ENCODE assay signal across 1 cellular context in the genomic region with DNA sequence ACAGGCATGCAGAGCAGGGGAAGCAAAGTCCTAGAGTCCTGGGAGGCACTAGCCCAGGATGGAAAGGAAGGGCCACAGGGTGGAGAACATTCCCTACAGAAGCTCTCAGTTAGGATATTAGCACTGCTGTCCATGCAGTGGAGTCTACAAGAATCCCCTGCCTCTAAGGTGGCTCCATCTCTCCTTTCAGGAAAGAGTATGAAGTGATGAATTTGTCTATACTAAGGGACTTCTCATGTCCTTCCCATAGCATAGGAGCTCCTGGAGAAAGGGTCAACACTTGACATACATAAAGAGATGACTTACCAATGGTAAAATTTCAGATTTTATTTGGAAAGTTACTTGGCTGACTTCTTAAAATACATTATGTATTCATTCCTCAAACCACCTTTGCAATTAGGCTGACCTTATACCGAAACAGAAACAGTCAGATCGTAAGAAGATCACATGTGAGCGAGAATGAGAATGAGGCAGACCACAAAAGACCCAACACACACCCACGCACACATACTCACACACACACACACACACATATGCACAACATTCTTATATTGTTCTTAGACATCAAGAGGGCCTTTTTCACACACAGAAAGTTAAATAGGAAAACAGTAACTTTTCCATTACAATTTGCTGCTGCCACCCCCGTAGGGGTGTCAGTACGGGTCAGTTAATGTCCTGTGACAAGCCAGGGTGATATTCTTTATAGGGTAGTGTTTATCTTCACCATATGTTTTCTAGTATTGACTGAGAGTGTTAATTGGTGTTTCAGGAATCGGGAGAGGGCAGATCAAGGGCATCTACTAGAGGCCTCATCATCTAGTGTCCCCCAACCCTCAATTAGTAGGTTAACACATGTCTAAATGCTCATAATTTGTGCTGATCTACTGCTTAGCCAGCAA.
TF ChIP-seq lines count a peak whose summit lies in the region.

No MANE protein-coding gene starts in this region.

TF ChIP-seq in GM23338, 12 proteins besides CTCF, POLR2A, EP300 and RAD21 (continued from another document):
- no peak for TF ChIP-seq ZNF462 (CRISPR knock-in tag; IDR thresholded peaks at IDR 0.05)
- no peak for TF ChIP-seq ZNF114 (CRISPR knock-in tag; IDR thresholded peaks at IDR 0.05)
- no peak for TF ChIP-seq STAT1 (IDR thresholded peaks at IDR 0.05; ENCODE audit: unreplicated experiment)
- TF ChIP-seq ZNF331 (CRISPR knock-in tag; IDR thresholded peaks at IDR 0.05; ENCODE audit: low read depth) = no peak
- no peak for TF ChIP-seq REST (IDR thresholded peaks at IDR 0.05; ENCODE audit: unreplicated experiment)
- TF ChIP-seq POLR2AphosphoS5 (IDR thresholded peaks at IDR 0.05; ENCODE audit: low read depth) = no peak
- TF ChIP-seq JUNB (IDR thresholded peaks at IDR 0.05; ENCODE audit: unreplicated experiment) = no peak
- TF ChIP-seq EZH2 (IDR thresholded peaks at IDR 0.05; ENCODE audit: low read depth, unreplicated experiment) = no peak
